ENCODE assay signal across 14 cellular contexts in the genomic region with DNA sequence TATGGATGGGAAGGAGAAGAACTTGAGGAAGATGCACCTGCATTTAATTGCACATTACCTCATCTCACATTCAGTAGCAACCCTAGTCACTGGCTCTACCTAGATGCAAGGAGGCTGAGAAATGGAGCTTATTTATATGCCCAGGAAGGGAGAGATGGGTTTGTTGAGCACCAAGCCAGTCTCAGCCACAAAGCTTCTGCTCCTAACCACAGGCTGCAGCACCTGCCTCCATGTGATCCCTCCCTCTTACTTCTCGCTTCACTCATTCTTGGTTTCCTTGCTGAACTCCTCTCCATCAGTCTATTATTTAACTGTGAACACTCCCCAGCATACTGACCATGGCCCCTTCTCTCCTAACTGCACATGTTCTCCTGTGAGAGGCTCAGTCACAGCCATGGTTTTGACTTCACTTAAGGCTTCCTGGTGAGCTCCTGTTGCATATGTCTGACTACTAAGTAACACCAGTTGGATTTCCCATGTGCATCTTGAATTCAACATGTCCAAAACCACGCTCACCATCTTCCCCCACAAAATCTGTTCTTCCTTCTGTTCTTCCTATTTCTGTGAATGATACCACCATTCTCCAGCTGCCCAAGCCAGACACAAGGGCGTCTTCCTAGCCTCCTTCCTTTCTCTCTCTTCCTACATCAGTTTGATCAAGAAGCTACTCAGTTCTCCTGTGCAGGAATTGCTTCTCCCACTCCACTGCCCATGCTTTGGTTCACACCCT.
A peak's percentile ranks its signal among the peaks of the same experiment; 100 is the strongest.
DNase-seq lines count a peak whose midpoint lies in the region; ATAC-seq and TF ChIP-seq lines count a peak whose summit lies in the region.
"Had no signal": no experiment of that assay in that cellular context is flagged by ENCODE, and none has a peak within 500 bp of the region (broad histone marks: within the 10 kb centered on the region; RNA-seq: fewer than 3 reads in every experiment).

No MANE protein-coding gene starts in this region.

- no peaks in the 10 kb centered on the region for H3K27me3 ChIP-seq in colonic mucosa
- H3K27me3 ChIP-seq: hepatocyte, tibial nerve had no signal

- intact Hi-C loops in Right ventricle myocardium inferior (cut with DNase I) (no loop called here), colonic mucosa (cut with DNase I) (no loop called here)

- no peaks in the 10 kb centered on the region for H3K36me3 ChIP-seq in colonic mucosa
- H3K36me3 ChIP-seq: lower lobe of right lung, spleen, tibial nerve had no signal

- ATAC-seq in GM21423 (IDR thresholded peaks at IDR 0.05; ENCODE audit: unreplicated experiment): peak; percentile 72
- peak; percentile 70 for ATAC-seq in HG03097 (IDR thresholded peaks at IDR 0.05; ENCODE audit: low FRiP score, unreplicated experiment)
- ATAC-seq in Right ventricle myocardium inferior: no peak
- ATAC-seq: lower lobe of right lung had no signal

- no peak overlapping the region for H3K4me3 ChIP-seq in colonic mucosa
- H3K4me3 ChIP-seq: hepatocyte, lower lobe of right lung, spleen, tibial nerve had no signal

- H3K9me3 ChIP-seq in colonic mucosa: no peaks in the 10 kb centered on the region
- H3K9me3 ChIP-seq: lower lobe of right lung, tibial nerve had no signal

- H3K4me1 ChIP-seq in colonic mucosa: no peaks in the 10 kb centered on the region
- H3K4me1 ChIP-seq: lower lobe of right lung, spleen had no signal

- no peak for TF ChIP-seq CTCF in colonic mucosa (IDR thresholded peaks at IDR 0.05)

- H3K9ac ChIP-seq in colonic mucosa (ENCODE audit: low read depth in 2 of 2, low read length in 2 of 2): no peak overlapping the region

- peak; percentile 9 for DNase-seq in activated CD4-positive, alpha-beta T cell treated with anti-CD3 and anti-CD28 coated beads for 48 hours
- no peak for DNase-seq in activated CD4-positive, alpha-beta T cell treated with anti-CD3 and anti-CD28 coated beads, Interleukin-2, amount 50 U/mL, for 4 hours
- DNase-seq in inferior parietal cortex (ENCODE audit: extremely low spot score): peak; percentile 59
- DNase-seq in caudate nucleus (lab: John Stamatoyannopoulos, UW): no peak
- DNase-seq in Right ventricle myocardium inferior (ENCODE audit: missing footprints): no peak
- DNase-seq in colonic mucosa: no peak
- DNase-seq: 8988T, lower lobe of right lung, spleen had no signal

- no peak overlapping the region for H3K27ac ChIP-seq in caudate nucleus (ENCODE audit: low read depth, low read length)
- H3K27ac ChIP-seq in colonic mucosa: no peak overlapping the region
- H3K27ac ChIP-seq: epithelial cell of prostate, hepatocyte, lower lobe of right lung, spleen, tibial nerve had no signal

Comparison
In these comparisons a context has a peak if more than half of its experiments do, and no peak if none do; other contexts are left out.
1. DNase-seq: peak in activated CD4-positive, alpha-beta T cell treated with anti-CD3 and anti-CD28 coated beads for 48 hours (single experiment) and inferior parietal cortex (single experiment); none in activated CD4-positive, alpha-beta T cell treated with anti-CD3 and anti-CD28 coated beads, Interleukin-2, amount 50 U/mL, for 4 hours (0 of 2), caudate nucleus (0 of 61), Right ventricle myocardium inferior (single experiment) and colonic mucosa (single experiment).